Comparison of ENCODE assay signal across 17 cellular contexts in the genomic region with DNA sequence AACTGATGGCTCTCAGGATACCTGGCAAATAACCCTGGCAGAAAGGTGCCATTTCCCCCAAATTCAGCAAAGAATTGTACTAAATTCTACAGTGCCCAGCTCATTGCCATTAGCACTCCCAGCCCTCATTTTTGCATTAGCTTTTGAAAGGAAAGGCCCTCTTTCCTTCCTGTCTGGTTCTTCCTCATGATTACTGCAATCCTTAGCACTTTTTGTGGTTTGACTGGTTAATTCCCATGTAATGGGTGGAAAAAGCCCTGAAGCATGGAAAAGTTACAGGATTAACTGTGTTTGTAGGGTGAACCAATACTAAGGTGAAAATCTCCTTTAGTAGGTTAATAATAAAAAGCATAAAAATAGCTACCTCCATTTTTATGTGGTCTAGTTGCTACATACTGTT.
"Had no signal": no experiment of that assay in that cellular context is flagged by ENCODE, and none has a peak within 500 bp of the region (broad histone marks: within the 10 kb centered on the region; RNA-seq: fewer than 3 reads in every experiment).

No MANE protein-coding gene starts in this region.

- DNase-seq: activated CD4-positive, alpha-beta memory T cell treated with anti-CD3 and anti-CD28 coated beads for 36 hours; activated CD4-positive, alpha-beta T cell treated with anti-CD3 and anti-CD28 coated beads for 4 hours; activated gamma-delta T cell treated with Interleukin-2 at 50 U/mL for 16 hours; activated T-cell treated with anti-CD3 and anti-CD28 coated beads for 4 hours; effector CD8-positive, alpha-beta T cell; left colon; lower lobe of right lung; stimulated activated CD4-positive, alpha-beta T cell treated with anti-CD3 and anti-CD28 coated beads, Interleukin-15, amount 100 ng/mL, for 24 hours; stimulated activated CD4-positive, alpha-beta T cell treated with anti-CD3 and anti-CD28 coated beads, Interleukin-2, amount 100 ng/mL, for 48 hours; transverse colon; uterus had no signal

- H3K9me3 ChIP-seq: adrenal gland, lower lobe of right lung had no signal

- H3K27me3 ChIP-seq: adrenal gland, esophagus muscularis mucosa, right atrium auricular region, transverse colon, uterus had no signal

- H3K4me1 ChIP-seq: lower lobe of right lung, transverse colon, uterus had no signal

- H3K36me3 ChIP-seq: adrenal gland, esophagus muscularis mucosa, lower lobe of right lung, right atrium auricular region, transverse colon, uterus had no signal

- ATAC-seq: activated naive CD4-positive, alpha-beta T cell treated with anti-CD3 and anti-CD28 coated beads, Interleukin-2, amount 50 U/mL, for 72 hours; left colon; lower lobe of right lung; WTC11 had no signal

- H3K4me3 ChIP-seq: adrenal gland, esophagus muscularis mucosa, lower lobe of right lung, right atrium auricular region, skin epidermis, transverse colon, uterus had no signal

- H3K27ac ChIP-seq: adrenal gland, esophagus muscularis mucosa, lower lobe of right lung, right atrium auricular region, skin epidermis, transverse colon, uterus had no signal
